ENCODE assay signal across 1 cellular context in the genomic region with DNA sequence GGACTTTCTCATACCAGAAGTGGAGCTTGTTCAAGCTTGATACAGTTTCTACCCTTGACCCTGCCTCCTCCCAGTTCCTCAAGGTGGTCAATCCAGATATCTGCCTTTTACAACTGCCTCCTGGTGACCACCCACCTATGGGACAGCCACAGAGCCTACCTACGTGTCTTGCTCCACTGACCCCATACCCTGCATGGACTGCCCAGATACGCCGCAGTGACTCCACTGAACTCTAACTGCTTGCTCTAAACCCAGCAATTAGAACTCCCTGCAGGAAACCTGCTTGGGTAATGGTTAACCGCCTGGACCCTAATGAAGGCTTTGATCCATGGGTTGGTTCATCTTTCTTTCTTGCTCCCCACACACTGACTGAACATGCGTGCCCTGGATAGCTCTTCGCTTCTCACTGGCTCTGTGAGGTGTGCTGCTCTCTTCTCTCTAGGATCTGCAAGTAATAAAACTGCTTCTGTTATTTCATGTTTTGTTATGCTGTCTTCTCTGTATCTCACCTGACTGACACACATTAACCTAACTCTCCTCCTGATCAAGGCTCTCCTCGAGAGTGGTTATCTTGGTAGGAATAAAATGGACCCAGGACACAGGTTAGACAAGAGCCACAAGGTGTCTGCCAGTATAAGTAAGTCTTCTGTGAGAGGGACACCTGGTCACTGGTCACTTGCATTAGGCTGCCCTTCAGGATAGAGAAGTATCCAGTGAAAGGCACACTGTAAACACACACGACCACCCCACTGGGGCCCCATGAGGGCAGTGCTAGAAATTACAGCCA.
TF ChIP-seq lines count a peak whose summit lies in the region.

No MANE protein-coding gene starts in this region.

TF ChIP-seq in HepG2, 621 proteins besides CTCF, POLR2A, EP300 and RAD21 (continued from another document and continues in another):
- TF ChIP-seq, protein P1, sequence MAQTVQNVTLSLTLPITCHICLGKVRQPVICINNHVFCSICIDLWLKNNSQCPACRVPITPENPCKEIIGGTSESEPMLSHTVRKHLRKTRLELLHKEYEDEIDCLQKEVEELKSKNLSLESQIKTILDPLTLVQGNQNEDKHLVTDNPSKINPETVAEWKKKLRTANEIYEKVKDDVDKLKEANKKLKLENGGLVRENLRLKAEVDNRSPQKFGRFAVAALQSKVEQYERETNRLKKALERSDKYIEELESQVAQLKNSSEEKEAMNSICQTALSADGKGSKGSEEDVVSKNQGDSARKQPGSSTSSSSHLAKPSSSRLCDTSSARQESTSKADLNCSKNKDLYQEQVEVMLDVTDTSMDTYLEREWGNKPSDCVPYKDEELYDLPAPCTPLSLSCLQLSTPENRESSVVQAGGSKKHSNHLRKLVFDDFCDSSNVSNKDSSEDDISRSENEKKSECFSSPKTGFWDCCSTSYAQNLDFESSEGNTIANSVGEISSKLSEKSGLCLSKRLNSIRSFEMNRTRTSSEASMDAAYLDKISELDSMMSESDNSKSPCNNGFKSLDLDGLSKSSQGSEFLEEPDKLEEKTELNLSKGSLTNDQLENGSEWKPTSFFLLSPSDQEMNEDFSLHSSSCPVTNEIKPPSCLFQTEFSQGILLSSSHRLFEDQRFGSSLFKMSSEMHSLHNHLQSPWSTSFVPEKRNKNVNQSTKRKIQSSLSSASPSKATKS (CRISPR knock-in tag; IDR thresholded peaks at IDR 0.05): no peak
- TF ChIP-seq, protein P2, sequence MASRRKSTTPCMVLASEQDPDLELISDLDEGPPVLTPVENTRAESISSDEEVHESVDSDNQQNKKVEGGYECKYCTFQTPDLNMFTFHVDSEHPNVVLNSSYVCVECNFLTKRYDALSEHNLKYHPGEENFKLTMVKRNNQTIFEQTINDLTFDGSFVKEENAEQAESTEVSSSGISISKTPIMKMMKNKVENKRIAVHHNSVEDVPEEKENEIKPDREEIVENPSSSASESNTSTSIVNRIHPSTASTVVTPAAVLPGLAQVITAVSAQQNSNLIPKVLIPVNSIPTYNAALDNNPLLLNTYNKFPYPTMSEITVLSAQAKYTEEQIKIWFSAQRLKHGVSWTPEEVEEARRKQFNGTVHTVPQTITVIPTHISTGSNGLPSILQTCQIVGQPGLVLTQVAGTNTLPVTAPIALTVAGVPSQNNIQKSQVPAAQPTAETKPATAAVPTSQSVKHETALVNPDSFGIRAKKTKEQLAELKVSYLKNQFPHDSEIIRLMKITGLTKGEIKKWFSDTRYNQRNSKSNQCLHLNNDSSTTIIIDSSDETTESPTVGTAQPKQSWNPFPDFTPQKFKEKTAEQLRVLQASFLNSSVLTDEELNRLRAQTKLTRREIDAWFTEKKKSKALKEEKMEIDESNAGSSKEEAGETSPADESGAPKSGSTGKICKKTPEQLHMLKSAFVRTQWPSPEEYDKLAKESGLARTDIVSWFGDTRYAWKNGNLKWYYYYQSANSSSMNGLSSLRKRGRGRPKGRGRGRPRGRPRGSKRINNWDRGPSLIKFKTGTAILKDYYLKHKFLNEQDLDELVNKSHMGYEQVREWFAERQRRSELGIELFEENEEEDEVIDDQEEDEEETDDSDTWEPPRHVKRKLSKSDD (CRISPR knock-in tag; IDR thresholded peaks at IDR 0.05; ENCODE audit: low read depth): no peak
- peak; percentile 72 for TF ChIP-seq DPF2 (CRISPR knock-in tag; IDR thresholded peaks at IDR 0.05; ENCODE audit: borderline replicate concordance, low read depth)
- TF ChIP-seq ZNF124 (CRISPR knock-in tag; IDR thresholded peaks at IDR 0.05): peak; percentile 89; the same call in 1 of the 2 replicates
- TF ChIP-seq ZNF549 (CRISPR knock-in tag; IDR thresholded peaks at IDR 0.05): no peak
- no peak for TF ChIP-seq NFATC3 (CRISPR knock-in tag; IDR thresholded peaks at IDR 0.05)
- TF ChIP-seq ONECUT2 (CRISPR knock-in tag; IDR thresholded peaks at IDR 0.05): no peak
- TF ChIP-seq, protein P3, sequence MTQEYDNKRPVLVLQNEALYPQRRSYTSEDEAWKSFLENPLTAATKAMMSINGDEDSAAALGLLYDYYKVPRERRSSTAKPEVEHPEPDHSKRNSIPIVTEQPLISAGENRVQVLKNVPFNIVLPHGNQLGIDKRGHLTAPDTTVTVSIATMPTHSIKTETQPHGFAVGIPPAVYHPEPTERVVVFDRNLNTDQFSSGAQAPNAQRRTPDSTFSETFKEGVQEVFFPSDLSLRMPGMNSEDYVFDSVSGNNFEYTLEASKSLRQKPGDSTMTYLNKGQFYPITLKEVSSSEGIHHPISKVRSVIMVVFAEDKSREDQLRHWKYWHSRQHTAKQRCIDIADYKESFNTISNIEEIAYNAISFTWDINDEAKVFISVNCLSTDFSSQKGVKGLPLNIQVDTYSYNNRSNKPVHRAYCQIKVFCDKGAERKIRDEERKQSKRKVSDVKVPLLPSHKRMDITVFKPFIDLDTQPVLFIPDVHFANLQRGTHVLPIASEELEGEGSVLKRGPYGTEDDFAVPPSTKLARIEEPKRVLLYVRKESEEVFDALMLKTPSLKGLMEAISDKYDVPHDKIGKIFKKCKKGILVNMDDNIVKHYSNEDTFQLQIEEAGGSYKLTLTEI (CRISPR knock-in tag; conservative IDR thresholded peaks at IDR 0.05): no peak
- peak; percentile 87; the same call in 1 of the 2 replicates for TF ChIP-seq ZNF761 (CRISPR knock-in tag; conservative IDR thresholded peaks at IDR 0.05)
- TF ChIP-seq, protein P4, sequence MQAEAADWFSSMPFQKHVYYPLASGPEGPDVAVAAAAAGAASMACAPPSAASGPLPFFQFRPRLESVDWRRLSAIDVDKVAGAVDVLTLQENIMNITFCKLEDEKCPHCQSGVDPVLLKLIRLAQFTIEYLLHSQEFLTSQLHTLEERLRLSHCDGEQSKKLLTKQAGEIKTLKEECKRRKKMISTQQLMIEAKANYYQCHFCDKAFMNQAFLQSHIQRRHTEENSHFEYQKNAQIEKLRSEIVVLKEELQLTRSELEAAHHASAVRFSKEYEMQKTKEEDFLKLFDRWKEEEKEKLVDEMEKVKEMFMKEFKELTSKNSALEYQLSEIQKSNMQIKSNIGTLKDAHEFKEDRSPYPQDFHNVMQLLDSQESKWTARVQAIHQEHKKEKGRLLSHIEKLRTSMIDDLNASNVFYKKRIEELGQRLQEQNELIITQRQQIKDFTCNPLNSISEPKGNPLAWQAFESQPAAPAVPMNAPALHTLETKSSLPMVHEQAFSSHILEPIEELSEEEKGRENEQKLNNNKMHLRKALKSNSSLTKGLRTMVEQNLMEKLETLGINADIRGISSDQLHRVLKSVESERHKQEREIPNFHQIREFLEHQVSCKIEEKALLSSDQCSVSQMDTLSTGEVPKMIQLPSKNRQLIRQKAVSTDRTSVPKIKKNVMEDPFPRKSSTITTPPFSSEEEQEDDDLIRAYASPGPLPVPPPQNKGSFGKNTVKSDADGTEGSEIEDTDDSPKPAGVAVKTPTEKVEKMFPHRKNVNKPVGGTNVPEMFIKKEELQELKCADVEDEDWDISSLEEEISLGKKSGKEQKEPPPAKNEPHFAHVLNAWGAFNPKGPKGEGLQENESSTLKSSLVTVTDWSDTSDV (CRISPR knock-in tag; IDR thresholded peaks at IDR 0.05): no peak
- TF ChIP-seq ZEB1 (IDR thresholded peaks at IDR 0.05; ENCODE audit: insufficient replicate concordance, low read depth): no peak
- TF ChIP-seq GATAD2A (CRISPR knock-in tag; IDR thresholded peaks at IDR 0.05): peak; percentile 92
- 0 out of 2 replicates have a peak, but pooled peaks have one; percentile 28 for TF ChIP-seq ZNF83 (CRISPR knock-in tag; IDR thresholded peaks at IDR 0.05; ENCODE audit: borderline replicate concordance)
- TF ChIP-seq MATR3 (CRISPR knock-in tag; IDR thresholded peaks at IDR 0.05): no peak
- no peak for TF ChIP-seq MYNN (CRISPR knock-in tag; IDR thresholded peaks at IDR 0.05; ENCODE audit: low read depth)
- peak; percentile 90 for TF ChIP-seq TBX2 (CRISPR knock-in tag; IDR thresholded peaks at IDR 0.05; ENCODE audit: borderline replicate concordance)
- TF ChIP-seq ZNF547 (CRISPR knock-in tag; IDR thresholded peaks at IDR 0.05): no peak; the same call in 1 of the 2 replicates
- TF ChIP-seq, protein P5, sequence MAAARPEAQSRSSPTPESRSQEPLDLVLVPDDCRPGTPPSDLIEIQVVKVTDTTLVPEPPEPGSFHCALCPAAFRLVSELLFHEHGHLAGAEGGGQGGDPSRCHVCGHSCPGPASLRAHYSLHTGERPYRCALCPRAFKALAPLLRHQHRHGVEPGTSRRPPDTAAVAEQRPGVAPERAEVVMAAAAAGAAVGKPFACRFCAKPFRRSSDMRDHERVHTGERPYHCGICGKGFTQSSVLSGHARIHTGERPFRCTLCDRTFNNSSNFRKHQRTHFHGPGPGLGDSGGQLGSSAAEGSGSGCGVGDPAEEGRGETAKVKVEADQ (CRISPR knock-in tag; IDR thresholded peaks at IDR 0.05; ENCODE audit: borderline replicate concordance): peak; percentile 70; the same call in 1 of the 2 replicates
- TF ChIP-seq JUND (CRISPR knock-in tag; IDR thresholded peaks at IDR 0.05): no peak
- peak; percentile 92 for TF ChIP-seq ZNF614 (CRISPR knock-in tag; IDR thresholded peaks at IDR 0.05; ENCODE audit: borderline replicate concordance)
- TF ChIP-seq, protein P6, sequence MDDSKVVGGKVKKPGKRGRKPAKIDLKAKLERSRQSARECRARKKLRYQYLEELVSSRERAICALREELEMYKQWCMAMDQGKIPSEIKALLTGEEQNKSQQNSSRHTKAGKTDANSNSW (CRISPR knock-in tag; IDR thresholded peaks at IDR 0.05; ENCODE audit: borderline replicate concordance): 0 out of 2 replicates have a peak, but pooled peaks have one; percentile 70
- no peak for TF ChIP-seq TOE1 (CRISPR knock-in tag; IDR thresholded peaks at IDR 0.05)
- TF ChIP-seq, protein P7, sequence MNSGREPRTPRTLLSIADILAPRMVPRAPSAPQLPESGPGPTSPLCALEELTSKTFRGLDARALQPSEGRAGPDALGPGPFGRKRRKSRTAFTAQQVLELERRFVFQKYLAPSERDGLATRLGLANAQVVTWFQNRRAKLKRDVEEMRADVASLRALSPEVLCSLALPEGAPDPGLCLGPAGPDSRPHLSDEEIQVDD (CRISPR knock-in tag; IDR thresholded peaks at IDR 0.05; ENCODE audit: borderline replicate concordance): no peak
- TF ChIP-seq, protein P8, sequence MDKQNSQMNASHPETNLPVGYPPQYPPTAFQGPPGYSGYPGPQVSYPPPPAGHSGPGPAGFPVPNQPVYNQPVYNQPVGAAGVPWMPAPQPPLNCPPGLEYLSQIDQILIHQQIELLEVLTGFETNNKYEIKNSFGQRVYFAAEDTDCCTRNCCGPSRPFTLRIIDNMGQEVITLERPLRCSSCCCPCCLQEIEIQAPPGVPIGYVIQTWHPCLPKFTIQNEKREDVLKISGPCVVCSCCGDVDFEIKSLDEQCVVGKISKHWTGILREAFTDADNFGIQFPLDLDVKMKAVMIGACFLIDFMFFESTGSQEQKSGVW (CRISPR knock-in tag; IDR thresholded peaks at IDR 0.05; ENCODE audit: borderline replicate concordance): no peak
- no peak for TF ChIP-seq PRMT3 (CRISPR knock-in tag; IDR thresholded peaks at IDR 0.05; ENCODE audit: borderline replicate concordance, low read depth)
- TF ChIP-seq SOX6 (IDR thresholded peaks at IDR 0.05): no peak
- peak; percentile 87 for TF ChIP-seq SOX6 (CRISPR knock-in tag; IDR thresholded peaks at IDR 0.05)
- TF ChIP-seq, protein P9, sequence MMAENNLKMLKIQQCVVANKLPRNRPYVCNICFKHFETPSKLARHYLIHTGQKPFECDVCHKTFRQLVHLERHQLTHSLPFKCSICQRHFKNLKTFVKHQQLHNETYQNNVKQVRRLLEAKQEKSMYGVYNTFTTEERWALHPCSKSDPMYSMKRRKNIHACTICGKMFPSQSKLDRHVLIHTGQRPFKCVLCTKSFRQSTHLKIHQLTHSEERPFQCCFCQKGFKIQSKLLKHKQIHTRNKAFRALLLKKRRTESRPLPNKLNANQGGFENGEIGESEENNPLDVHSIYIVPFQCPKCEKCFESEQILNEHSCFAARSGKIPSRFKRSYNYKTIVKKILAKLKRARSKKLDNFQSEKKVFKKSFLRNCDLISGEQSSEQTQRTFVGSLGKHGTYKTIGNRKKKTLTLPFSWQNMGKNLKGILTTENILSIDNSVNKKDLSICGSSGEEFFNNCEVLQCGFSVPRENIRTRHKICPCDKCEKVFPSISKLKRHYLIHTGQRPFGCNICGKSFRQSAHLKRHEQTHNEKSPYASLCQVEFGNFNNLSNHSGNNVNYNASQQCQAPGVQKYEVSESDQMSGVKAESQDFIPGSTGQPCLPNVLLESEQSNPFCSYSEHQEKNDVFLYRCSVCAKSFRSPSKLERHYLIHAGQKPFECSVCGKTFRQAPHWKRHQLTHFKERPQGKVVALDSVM (CRISPR knock-in tag; IDR thresholded peaks at IDR 0.05): 0 out of 2 replicates have a peak, but pooled peaks have one; percentile 17
- peak; percentile 80 for TF ChIP-seq MED1 (CRISPR knock-in tag; IDR thresholded peaks at IDR 0.05)
- TF ChIP-seq ZNF501 (CRISPR knock-in tag; IDR thresholded peaks at IDR 0.05): peak; percentile 84
- 0 out of 2 replicates have a peak, but pooled peaks have one; percentile 53 for TF ChIP-seq STAT5B (CRISPR knock-in tag; IDR thresholded peaks at IDR 0.05)
- TF ChIP-seq, protein P10, sequence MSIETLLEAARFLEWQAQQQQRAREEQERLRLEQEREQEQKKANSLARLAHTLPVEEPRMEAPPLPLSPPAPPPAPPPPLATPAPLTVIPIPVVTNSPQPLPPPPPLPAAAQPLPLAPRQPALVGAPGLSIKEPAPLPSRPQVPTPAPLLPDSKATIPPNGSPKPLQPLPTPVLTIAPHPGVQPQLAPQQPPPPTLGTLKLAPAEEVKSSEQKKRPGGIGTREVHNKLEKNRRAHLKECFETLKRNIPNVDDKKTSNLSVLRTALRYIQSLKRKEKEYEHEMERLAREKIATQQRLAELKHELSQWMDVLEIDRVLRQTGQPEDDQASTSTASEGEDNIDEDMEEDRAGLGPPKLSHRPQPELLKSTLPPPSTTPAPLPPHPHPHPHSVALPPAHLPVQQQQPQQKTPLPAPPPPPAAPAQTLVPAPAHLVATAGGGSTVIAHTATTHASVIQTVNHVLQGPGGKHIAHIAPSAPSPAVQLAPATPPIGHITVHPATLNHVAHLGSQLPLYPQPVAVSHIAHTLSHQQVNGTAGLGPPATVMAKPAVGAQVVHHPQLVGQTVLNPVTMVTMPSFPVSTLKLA (IDR thresholded peaks at IDR 0.05): no peak
- TF ChIP-seq, protein P11, sequence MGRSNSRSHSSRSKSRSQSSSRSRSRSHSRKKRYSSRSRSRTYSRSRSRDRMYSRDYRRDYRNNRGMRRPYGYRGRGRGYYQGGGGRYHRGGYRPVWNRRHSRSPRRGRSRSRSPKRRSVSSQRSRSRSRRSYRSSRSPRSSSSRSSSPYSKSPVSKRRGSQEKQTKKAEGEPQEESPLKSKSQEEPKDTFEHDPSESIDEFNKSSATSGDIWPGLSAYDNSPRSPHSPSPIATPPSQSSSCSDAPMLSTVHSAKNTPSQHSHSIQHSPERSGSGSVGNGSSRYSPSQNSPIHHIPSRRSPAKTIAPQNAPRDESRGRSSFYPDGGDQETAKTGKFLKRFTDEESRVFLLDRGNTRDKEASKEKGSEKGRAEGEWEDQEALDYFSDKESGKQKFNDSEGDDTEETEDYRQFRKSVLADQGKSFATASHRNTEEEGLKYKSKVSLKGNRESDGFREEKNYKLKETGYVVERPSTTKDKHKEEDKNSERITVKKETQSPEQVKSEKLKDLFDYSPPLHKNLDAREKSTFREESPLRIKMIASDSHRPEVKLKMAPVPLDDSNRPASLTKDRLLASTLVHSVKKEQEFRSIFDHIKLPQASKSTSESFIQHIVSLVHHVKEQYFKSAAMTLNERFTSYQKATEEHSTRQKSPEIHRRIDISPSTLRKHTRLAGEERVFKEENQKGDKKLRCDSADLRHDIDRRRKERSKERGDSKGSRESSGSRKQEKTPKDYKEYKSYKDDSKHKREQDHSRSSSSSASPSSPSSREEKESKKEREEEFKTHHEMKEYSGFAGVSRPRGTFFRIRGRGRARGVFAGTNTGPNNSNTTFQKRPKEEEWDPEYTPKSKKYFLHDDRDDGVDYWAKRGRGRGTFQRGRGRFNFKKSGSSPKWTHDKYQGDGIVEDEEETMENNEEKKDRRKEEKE (IDR thresholded peaks at IDR 0.05): no peak
- TF ChIP-seq CAMTA2 (CRISPR knock-in tag; IDR thresholded peaks at IDR 0.05; ENCODE audit: borderline replicate concordance): no peak
- TF ChIP-seq ZNF569 (CRISPR knock-in tag; IDR thresholded peaks at IDR 0.05; ENCODE audit: borderline replicate concordance): no peak
